ENCODE assay signal across 8 cellular contexts in the genomic region with DNA sequence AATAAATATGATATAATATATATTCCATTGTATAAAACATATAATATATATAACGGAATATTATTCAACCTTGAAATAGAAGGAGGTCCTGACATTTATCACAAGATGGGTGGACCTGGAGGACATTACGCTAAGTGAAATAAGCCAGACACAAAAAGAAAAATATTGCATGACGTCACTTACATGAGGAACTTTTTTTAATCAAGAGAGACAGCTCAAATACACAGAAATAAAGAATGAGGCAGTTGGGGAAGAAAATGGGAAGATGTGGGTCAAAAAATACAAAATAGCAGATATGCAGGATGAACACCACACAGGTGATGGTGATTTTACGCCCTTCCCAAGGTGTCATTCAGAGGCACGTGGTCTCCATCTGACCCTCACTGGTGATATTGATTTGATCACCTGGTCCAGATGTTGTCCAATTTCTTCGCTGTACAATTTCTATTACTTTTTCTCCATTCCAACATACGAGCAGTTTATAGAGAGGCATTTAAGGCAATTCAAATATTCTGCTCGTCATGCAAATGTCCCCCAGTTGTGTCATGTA. TPM values are rescaled to one million over a fixed set of nuclear protein-coding genes. Genes with fewer than 3 reads are reported as not detected.
DNase-seq lines count a peak whose midpoint lies in the region; ATAC-seq and TF ChIP-seq lines count a peak whose summit lies in the region.

No MANE protein-coding gene starts in this region.

- intact Hi-C loops in esophagus squamous epithelium (cut with DNase I) = no loop called here

- POLR2A ChIA-PET in BJ (lab: Charles Lee) = no interaction called here

- H3K4me3 ChIP-seq in BJ (ENCODE audit: low read depth, low read length) = peak overlapping the region; percentile 77
- H3K4me3 ChIP-seq in SJSA1 = peak overlapping the region; percentile 79
- peak overlapping the region; percentile 79 to 95 (median 84) for H3K4me3 ChIP-seq in esophagus squamous epithelium
- peak overlapping the region; percentile 96 for H3K4me3 ChIP-seq in parathyroid adenoma (ENCODE audit: low read depth, low read length)

- CTCF ChIA-PET in BJ (lab: Yijun Ruan, JAX) = no interaction called here

- DNase-seq in BJ (ENCODE audit: low read depth) = no peak
- DNase-seq in SJSA1 (ENCODE audit: low read depth in 1 of 2, low spot score in 2 of 2) = no peak
- DNase-seq in esophagus squamous epithelium (lab: John Stamatoyannopoulos, UW) = no peak
- no peak for DNase-seq in activated CD4-positive, alpha-beta T cell treated with anti-CD3 and anti-CD28 coated beads, Interleukin-2, amount 50 U/mL, for 4 hours
- DNase-seq in middle frontal gyrus (ENCODE audit: extremely low spot score, low spot score) = no peak

- H3K4me2 ChIP-seq in parathyroid adenoma (ENCODE audit: low read length) = peak overlapping the region; percentile 97

- H3K79me2 ChIP-seq in parathyroid adenoma = peaks cover 23% of the 10 kb centered on the region

- peak; percentile 30 for ATAC-seq in GM21528 (IDR thresholded peaks at IDR 0.05; ENCODE audit: low FRiP score, unreplicated experiment)
- ATAC-seq in GM21529 (IDR thresholded peaks at IDR 0.05; ENCODE audit: unreplicated experiment) = no peak

- H3K27me3 ChIP-seq in BJ (ENCODE audit: control insufficient read depth, insufficient read depth, low read length) (no peaks in the 10 kb centered on the region), SJSA1 (replicated peaks) (no peaks in the 10 kb centered on the region), esophagus squamous epithelium (peaks cover 0 to 7% (median 0%) of the 10 kb centered on the region in 4 donors), parathyroid adenoma (ENCODE audit: control insufficient read depth, insufficient read depth, low read length) (no peaks in the 10 kb centered on the region)

- H3K36me3 ChIP-seq in BJ (ENCODE audit: control insufficient read depth, insufficient read depth, low read length) (no peaks in the 10 kb centered on the region), SJSA1 (peaks cover 23% of the 10 kb centered on the region), esophagus squamous epithelium (peaks cover 0 to 5% (median 0%) of the 10 kb centered on the region in 3 donors), parathyroid adenoma (ENCODE audit: control insufficient read depth, insufficient read depth, low read length) (no peaks in the 10 kb centered on the region)

- TF ChIP-seq CTCF in BJ (IDR thresholded peaks at IDR 0.05; ENCODE audit: insufficient read depth, low read depth, low read length) (no peak), esophagus squamous epithelium (IDR thresholded peaks at IDR 0.05) (no peak), parathyroid adenoma (IDR thresholded peaks at IDR 0.05) (no peak)

- TF ChIP-seq POLR2A in esophagus squamous epithelium (IDR thresholded peaks at IDR 0.05) = no peak

- H3K9ac ChIP-seq in parathyroid adenoma = peak overlapping the region; percentile 81

- H3K27ac ChIP-seq in SJSA1 (no peak overlapping the region), esophagus squamous epithelium (peak overlapping the region; percentile 88 to 96 (median 90)), parathyroid adenoma (peak overlapping the region; percentile 88)

- WGBS in esophagus squamous epithelium, 2 donors = 28 to 33% methylated on average over 8 of the region's 8 CpGs

- peaks cover 8% of the 10 kb centered on the region for H3K9me3 ChIP-seq in SJSA1 (replicated peaks)
- peaks cover 5 to 6% (median 6%) of the 10 kb centered on the region in 3 donors for H3K9me3 ChIP-seq in esophagus squamous epithelium
- no peaks in the 10 kb centered on the region for H3K9me3 ChIP-seq in parathyroid adenoma (ENCODE audit: control insufficient read depth, low read length)

- H3K4me1 ChIP-seq in SJSA1 (replicated peaks) = 0 out of 2 replicates have a peak, but pooled peaks cover 4% of the 10 kb centered on the region
- H3K4me1 ChIP-seq in esophagus squamous epithelium = peaks cover 10 to 33% (median 14%) of the 10 kb centered on the region in 3 donors
- H3K4me1 ChIP-seq in parathyroid adenoma = peaks cover 3% of the 10 kb centered on the region

- peak overlapping the region; percentile 84 for H2AFZ ChIP-seq in parathyroid adenoma

RNA-seq across cellular contexts. Expression of a gene that starts 0.5 kb away (rescaled TPM):
- polyA plus RNA-seq in BJ (2011; rRNA removed) = 15.1 and 16.2 TPM in 2 replicates
- polyA minus RNA-seq in BJ (2011; rRNA and poly(A)+ RNA removed) = 10.8 and 12.5 TPM in 2 replicates
- 8.1 and 17.7 TPM in 2 replicates for total RNA-seq in SJSA1 (2014; rRNA removed; shearing (Covaris generic))
- total RNA-seq in esophagus squamous epithelium = 10 to 100 TPM in 3 of 4 donors, 1 to 10 TPM in 1; 9.9 to 22.5 (median 13.3) TPM

RNA-seq across cellular contexts. Expression of a gene that starts 12.9 kb away (rescaled TPM):
- polyA plus RNA-seq in BJ (2011; rRNA removed) = not detected in 2 replicates
- not detected in 2 replicates for polyA minus RNA-seq in BJ (2011; rRNA and poly(A)+ RNA removed)
- total RNA-seq in SJSA1 (2014; rRNA removed; shearing (Covaris generic)) = not detected in 2 replicates
- total RNA-seq in esophagus squamous epithelium = not detected

RNA-seq across cellular contexts. Expression of a gene that starts 24.1 kb away (rescaled TPM):
- polyA plus RNA-seq in BJ (2011; rRNA removed) = not detected in 2 replicates
- polyA minus RNA-seq in BJ (2011; rRNA and poly(A)+ RNA removed) = not detected in 2 replicates
- total RNA-seq in SJSA1 (2014; rRNA removed; shearing (Covaris generic)) = not detected in 2 replicates
- total RNA-seq in esophagus squamous epithelium = not detected

RNA-seq across cellular contexts. Expression of a gene that starts 32.4 kb away (rescaled TPM):
- polyA plus RNA-seq in BJ (2011; rRNA removed) = not detected in 2 replicates
- polyA minus RNA-seq in BJ (2011; rRNA and poly(A)+ RNA removed) = not detected in 2 replicates
- total RNA-seq in SJSA1 (2014; rRNA removed; shearing (Covaris generic)) = not detected in 2 replicates
- not detected for total RNA-seq in esophagus squamous epithelium

RNA-seq across cellular contexts. Expression of a gene that starts 39.1 kb away (rescaled TPM):
- polyA plus RNA-seq in BJ (2011; rRNA removed) = not detected in 2 replicates
- polyA minus RNA-seq in BJ (2011; rRNA and poly(A)+ RNA removed) = not detected in 2 replicates
- total RNA-seq in SJSA1 (2014; rRNA removed; shearing (Covaris generic)) = 0.03 TPM in 1 of 2 replicates, not detected in the other
- total RNA-seq in esophagus squamous epithelium = under 1 TPM in 1 of 4 donors, not detected in 3; 0.59 TPM
